In genomic region chr9:129987941-129988340, GRCh38 we compare ENCODE assay signal across 18 cellular contexts. TPM values are rescaled to one million over a fixed set of nuclear protein-coding genes. Genes with fewer than 3 reads are reported as not detected.
DNase-seq lines count a peak whose midpoint lies in the region; ATAC-seq and TF ChIP-seq lines count a peak whose summit lies in the region.
"Had no signal": no experiment of that assay in that cellular context is flagged by ENCODE, and none has a peak within 500 bp of the region (broad histone marks: within the 10 kb centered on the region; RNA-seq: fewer than 3 reads in every experiment).

No MANE protein-coding gene starts in this region.

- H3K36me3 ChIP-seq in CD4-positive, alpha-beta memory T cell (ENCODE audit: insufficient read depth, low read length) = peaks cover 4% of the 10 kb centered on the region
- H3K36me3 ChIP-seq: right lobe of liver, suprapubic skin had no signal

- H3K27me3 ChIP-seq in CD4-positive, alpha-beta memory T cell (ENCODE audit: insufficient read depth, low read length) = no peaks in the 10 kb centered on the region
- H3K27me3 ChIP-seq: ascending aorta, right lobe of liver, suprapubic skin had no signal

- H3K36me3 Mint-ChIP-seq in CD4-positive, alpha-beta memory T cell = peaks cover 22 to 45% of the 10 kb centered on the region in 2 donors
- H3K36me3 Mint-ChIP-seq in activated CD8-positive, alpha-beta T cell treated with anti-CD3 and anti-CD28 coated beads, Interleukin-2, amount 10 ng/mL, durations not matched to agents 7 days and 5 days (ENCODE audit: low read depth) = peaks cover 57% of the 10 kb centered on the region
- no peaks in the 10 kb centered on the region for H3K36me3 Mint-ChIP-seq in natural killer cell

- CTCF ChIA-PET in CD4-positive, alpha-beta memory T cell (lab: Charles Lee; ENCODE audit: partially characterized antibody) = interaction anchor here (1.3 kb wide), 1 partner anchor 52 kb away, joined by 3 read pairs; no protein-coding TSS in a partner anchor
- CTCF ChIA-PET in activated CD8-positive, alpha-beta T cell treated with anti-CD3 and anti-CD28 coated beads, Interleukin-2, amount 10 ng/mL, durations not matched to agents 7 days and 5 days (lab: Charles Lee) = interaction anchor here (1.4 kb wide), 1 partner anchor 52 kb away, joined by 3 read pairs; no protein-coding TSS in a partner anchor

- ATAC-seq in activated CD8-positive, alpha-beta T cell treated with anti-CD3 and anti-CD28 coated beads, Interleukin-2, amount 10 ng/mL, durations not matched to agents 7 days and 5 days = no peak
- ATAC-seq in natural killer cell = no peak
- ATAC-seq in GM19324 (IDR thresholded peaks at IDR 0.05; ENCODE audit: low FRiP score, unreplicated experiment) = no peak
- ATAC-seq: HepG2, left colon, mucosa of descending colon, Right ventricle myocardium inferior had no signal

- peak; percentile 12 for TF ChIP-seq POLR2A in GM19099 (IDR thresholded peaks at IDR 0.05; ENCODE audit: extremely low read depth, insufficient read length, low read depth)

- peak overlapping the region in 3 of 8 donors; percentile 29 to 50 (median 41) for H3K4me3 Mint-ChIP-seq in CD4-positive, alpha-beta memory T cell
- no peak overlapping the region for H3K4me3 Mint-ChIP-seq in activated CD8-positive, alpha-beta T cell treated with anti-CD3 and anti-CD28 coated beads, Interleukin-2, amount 10 ng/mL, durations not matched to agents 7 days and 5 days
- no peak overlapping the region for H3K4me3 Mint-ChIP-seq in natural killer cell

- intact Hi-C loops in CD4-positive, alpha-beta memory T cell (cut with micrococcal nuclease) = no loop called here
- intact Hi-C loops in natural killer cell (cut with micrococcal nuclease) = no loop called here

- peak overlapping the region; percentile 55 to 93 (median 88) for H3K27ac Mint-ChIP-seq in CD4-positive, alpha-beta memory T cell
- peak overlapping the region; percentile 30 for H3K27ac Mint-ChIP-seq in activated CD8-positive, alpha-beta T cell treated with anti-CD3 and anti-CD28 coated beads, Interleukin-2, amount 10 ng/mL, durations not matched to agents 7 days and 5 days
- H3K27ac Mint-ChIP-seq in natural killer cell = peak overlapping the region; percentile 78 to 82

- peaks cover 83% of the 10 kb centered on the region for H3K4me1 ChIP-seq in CD4-positive, alpha-beta memory T cell (ENCODE audit: insufficient read depth, low read length)

- POLR2A ChIA-PET in CD4-positive, alpha-beta memory T cell (lab: Charles Lee; ENCODE audit: partially characterized antibody) = interaction anchor here (1.8 to 4.7 kb wide), 2 partner anchors 22 to 24 kb away, joined by 4 to 24 read pairs; no protein-coding TSS in a partner anchor
- POLR2A ChIA-PET in activated CD8-positive, alpha-beta T cell treated with anti-CD3 and anti-CD28 coated beads, Interleukin-2, amount 10 ng/mL, durations not matched to agents 7 days and 5 days (lab: Charles Lee) = interaction anchor here (1.2 kb wide), 1 partner anchor 43 kb away, joined by 3 read pairs; no protein-coding TSS in a partner anchor

- H3K9me3 ChIP-seq in CD4-positive, alpha-beta memory T cell (ENCODE audit: control insufficient read depth in 1 of 2, low read length in 2 of 2) = no peaks in the 10 kb centered on the region
- H3K9me3 ChIP-seq: ascending aorta, mucosa of descending colon, right lobe of liver, suprapubic skin had no signal

- DNase-seq in CD4-positive, alpha-beta memory T cell = no peak
- DNase-seq in activated CD8-positive, alpha-beta T cell treated with anti-CD3 and anti-CD28 coated beads, Interleukin-2, amount 10 ng/mL, durations not matched to agents 7 days and 5 days = no peak
- DNase-seq in natural killer cell (no peak), superior temporal gyrus (ENCODE audit: extremely low spot score) (no peak), foreskin melanocyte (no peak)
- DNase-seq: GDM1; left colon; mucosa of descending colon; NCI-H1694; occipital lobe; right lobe of liver; stimulated activated CD4-positive, alpha-beta T cell treated with anti-CD3 and anti-CD28 coated beads, Interleukin-1b, Interleukin-23, amount 100 ng/mL, for 48 hours had no signal

- no peaks in the 10 kb centered on the region for H3K27me3 Mint-ChIP-seq in CD4-positive, alpha-beta memory T cell
- H3K27me3 Mint-ChIP-seq in activated CD8-positive, alpha-beta T cell treated with anti-CD3 and anti-CD28 coated beads, Interleukin-2, amount 10 ng/mL, durations not matched to agents 7 days and 5 days (ENCODE audit: low read depth) = no peaks in the 10 kb centered on the region
- no peaks in the 10 kb centered on the region for H3K27me3 Mint-ChIP-seq in natural killer cell (ENCODE audit: low read depth in 2 of 2)

- no peak for TF ChIP-seq CTCF in natural killer cell (IDR thresholded peaks at IDR 0.05)

- peak overlapping the region; percentile 73 for H3K27ac ChIP-seq in CD4-positive, alpha-beta memory T cell (ENCODE audit: low read depth, low read length)
- H3K27ac ChIP-seq: ascending aorta, right lobe of liver, suprapubic skin had no signal

- H3K4me1 Mint-ChIP-seq in CD4-positive, alpha-beta memory T cell = peaks cover 43 to 88% (median 69%) of the 10 kb centered on the region in 4 donors
- H3K4me1 Mint-ChIP-seq in activated CD8-positive, alpha-beta T cell treated with anti-CD3 and anti-CD28 coated beads, Interleukin-2, amount 10 ng/mL, durations not matched to agents 7 days and 5 days (ENCODE audit: low read depth) = peaks cover 65% of the 10 kb centered on the region
- H3K4me1 Mint-ChIP-seq in natural killer cell = peaks cover 44 to 65% of the 10 kb centered on the region in 2 donors

- peaks cover 0 to 3% (median 0%) of the 10 kb centered on the region in 8 donors for H3K9me3 Mint-ChIP-seq in CD4-positive, alpha-beta memory T cell
- H3K9me3 Mint-ChIP-seq in activated CD8-positive, alpha-beta T cell treated with anti-CD3 and anti-CD28 coated beads, Interleukin-2, amount 10 ng/mL, durations not matched to agents 7 days and 5 days (ENCODE audit: insufficient read depth) = no peaks in the 10 kb centered on the region
- H3K9me3 Mint-ChIP-seq in natural killer cell = no peaks in the 10 kb centered on the region

- no peak overlapping the region for H3K4me3 ChIP-seq in CD4-positive, alpha-beta memory T cell (ENCODE audit: low read length in 2 of 2)
- H3K4me3 ChIP-seq: ascending aorta, mucosa of descending colon, right lobe of liver, suprapubic skin had no signal

RNA-seq across cellular contexts. Expression of gene FNBP1, which starts 55.0 kb away (rescaled TPM):
- total RNA-seq in CD4-positive, alpha-beta memory T cell = 100 to 1,000 TPM; 197 to 202 TPM
- polyA plus RNA-seq in CD4-positive, alpha-beta memory T cell = 100 to 1,000 TPM; 143 to 165 TPM
- total RNA-seq in activated CD8-positive, alpha-beta T cell treated with anti-CD3 and anti-CD28 coated beads, Interleukin-2, amount 10 ng/mL, durations not matched to agents 7 days and 5 days = 100 to 1,000 TPM; 173 to 176 TPM
- total RNA-seq in natural killer cell = 100 to 1,000 TPM; 177 to 209 (median 203) TPM

Comparison
In these comparisons a context has a peak if more than half of its experiments do, and no peak if none do; other contexts are left out.
1. H3K27ac Mint-ChIP-seq: peak in every context shown above with its lines; median percentile 88 in CD4-positive, alpha-beta memory T cell; 80 in natural killer cell; 30 in activated CD8-positive, alpha-beta T cell treated with anti-CD3 and anti-CD28 coated beads, Interleukin-2, amount 10 ng/mL, durations not matched to agents 7 days and 5 days.